ENCODE assay signal across 1 cellular context in the genomic region with DNA sequence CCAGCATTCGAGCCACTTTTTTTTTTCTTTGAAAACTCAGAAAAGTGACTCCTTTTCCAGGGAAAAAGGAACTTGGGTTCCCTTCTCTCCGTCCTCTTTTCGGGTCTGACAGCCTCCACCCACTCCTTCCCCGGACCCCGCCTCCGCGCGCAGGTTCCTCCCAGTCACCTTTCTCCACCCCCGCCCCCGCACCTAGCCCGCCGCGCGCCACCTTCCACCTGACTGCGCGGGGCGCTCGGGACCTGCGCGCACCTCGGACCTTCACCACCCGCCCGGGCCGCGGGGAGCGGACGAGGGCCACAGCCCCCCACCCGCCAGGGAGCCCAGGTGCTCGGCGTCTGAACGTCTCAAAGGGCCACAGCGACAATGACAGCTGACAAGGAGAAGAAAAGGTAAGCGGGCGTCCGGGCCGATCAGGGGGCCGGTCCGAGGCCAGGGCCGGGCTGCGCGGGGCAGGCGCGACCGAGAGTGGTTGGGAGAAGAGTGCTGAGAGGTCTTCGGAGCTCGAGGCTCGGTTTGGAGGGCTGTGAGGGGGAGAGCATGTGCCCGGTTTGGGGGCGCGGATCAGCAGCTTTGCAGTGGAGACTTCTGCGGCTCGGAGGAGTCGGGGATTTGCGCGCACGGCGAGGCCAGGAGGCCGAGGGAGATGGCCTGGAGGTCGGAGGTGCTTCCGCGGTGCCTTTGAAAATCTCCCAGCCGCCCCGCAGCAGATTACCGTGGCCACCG.
TF ChIP-seq lines count a peak whose summit lies in the region.

No MANE protein-coding gene starts in this region.

TF ChIP-seq in HepG2, 621 proteins besides CTCF, POLR2A, EP300 and RAD21 (continued from another document and continues in another):
- TF ChIP-seq, protein P1, sequence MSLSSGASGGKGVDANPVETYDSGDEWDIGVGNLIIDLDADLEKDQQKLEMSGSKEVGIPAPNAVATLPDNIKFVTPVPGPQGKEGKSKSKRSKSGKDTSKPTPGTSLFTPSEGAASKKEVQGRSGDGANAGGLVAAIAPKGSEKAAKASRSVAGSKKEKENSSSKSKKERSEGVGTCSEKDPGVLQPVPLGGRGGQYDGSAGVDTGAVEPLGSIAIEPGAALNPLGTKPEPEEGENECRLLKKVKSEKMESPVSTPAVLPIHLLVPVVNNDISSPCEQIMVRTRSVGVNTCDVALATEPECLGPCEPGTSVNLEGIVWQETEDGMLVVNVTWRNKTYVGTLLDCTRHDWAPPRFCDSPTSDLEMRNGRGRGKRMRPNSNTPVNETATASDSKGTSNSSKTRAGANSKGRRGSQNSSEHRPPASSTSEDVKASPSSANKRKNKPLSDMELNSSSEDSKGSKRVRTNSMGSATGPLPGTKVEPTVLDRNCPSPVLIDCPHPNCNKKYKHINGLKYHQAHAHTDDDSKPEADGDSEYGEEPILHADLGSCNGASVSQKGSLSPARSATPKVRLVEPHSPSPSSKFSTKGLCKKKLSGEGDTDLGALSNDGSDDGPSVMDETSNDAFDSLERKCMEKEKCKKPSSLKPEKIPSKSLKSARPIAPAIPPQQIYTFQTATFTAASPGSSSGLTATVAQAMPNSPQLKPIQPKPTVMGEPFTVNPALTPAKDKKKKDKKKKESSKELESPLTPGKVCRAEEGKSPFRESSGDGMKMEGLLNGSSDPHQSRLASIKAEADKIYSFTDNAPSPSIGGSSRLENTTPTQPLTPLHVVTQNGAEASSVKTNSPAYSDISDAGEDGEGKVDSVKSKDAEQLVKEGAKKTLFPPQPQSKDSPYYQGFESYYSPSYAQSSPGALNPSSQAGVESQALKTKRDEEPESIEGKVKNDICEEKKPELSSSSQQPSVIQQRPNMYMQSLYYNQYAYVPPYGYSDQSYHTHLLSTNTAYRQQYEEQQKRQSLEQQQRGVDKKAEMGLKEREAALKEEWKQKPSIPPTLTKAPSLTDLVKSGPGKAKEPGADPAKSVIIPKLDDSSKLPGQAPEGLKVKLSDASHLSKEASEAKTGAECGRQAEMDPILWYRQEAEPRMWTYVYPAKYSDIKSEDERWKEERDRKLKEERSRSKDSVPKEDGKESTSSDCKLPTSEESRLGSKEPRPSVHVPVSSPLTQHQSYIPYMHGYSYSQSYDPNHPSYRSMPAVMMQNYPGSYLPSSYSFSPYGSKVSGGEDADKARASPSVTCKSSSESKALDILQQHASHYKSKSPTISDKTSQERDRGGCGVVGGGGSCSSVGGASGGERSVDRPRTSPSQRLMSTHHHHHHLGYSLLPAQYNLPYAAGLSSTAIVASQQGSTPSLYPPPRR (CRISPR knock-in tag; IDR thresholded peaks at IDR 0.05; ENCODE audit: borderline replicate concordance): no peak
- TF ChIP-seq, protein P2, sequence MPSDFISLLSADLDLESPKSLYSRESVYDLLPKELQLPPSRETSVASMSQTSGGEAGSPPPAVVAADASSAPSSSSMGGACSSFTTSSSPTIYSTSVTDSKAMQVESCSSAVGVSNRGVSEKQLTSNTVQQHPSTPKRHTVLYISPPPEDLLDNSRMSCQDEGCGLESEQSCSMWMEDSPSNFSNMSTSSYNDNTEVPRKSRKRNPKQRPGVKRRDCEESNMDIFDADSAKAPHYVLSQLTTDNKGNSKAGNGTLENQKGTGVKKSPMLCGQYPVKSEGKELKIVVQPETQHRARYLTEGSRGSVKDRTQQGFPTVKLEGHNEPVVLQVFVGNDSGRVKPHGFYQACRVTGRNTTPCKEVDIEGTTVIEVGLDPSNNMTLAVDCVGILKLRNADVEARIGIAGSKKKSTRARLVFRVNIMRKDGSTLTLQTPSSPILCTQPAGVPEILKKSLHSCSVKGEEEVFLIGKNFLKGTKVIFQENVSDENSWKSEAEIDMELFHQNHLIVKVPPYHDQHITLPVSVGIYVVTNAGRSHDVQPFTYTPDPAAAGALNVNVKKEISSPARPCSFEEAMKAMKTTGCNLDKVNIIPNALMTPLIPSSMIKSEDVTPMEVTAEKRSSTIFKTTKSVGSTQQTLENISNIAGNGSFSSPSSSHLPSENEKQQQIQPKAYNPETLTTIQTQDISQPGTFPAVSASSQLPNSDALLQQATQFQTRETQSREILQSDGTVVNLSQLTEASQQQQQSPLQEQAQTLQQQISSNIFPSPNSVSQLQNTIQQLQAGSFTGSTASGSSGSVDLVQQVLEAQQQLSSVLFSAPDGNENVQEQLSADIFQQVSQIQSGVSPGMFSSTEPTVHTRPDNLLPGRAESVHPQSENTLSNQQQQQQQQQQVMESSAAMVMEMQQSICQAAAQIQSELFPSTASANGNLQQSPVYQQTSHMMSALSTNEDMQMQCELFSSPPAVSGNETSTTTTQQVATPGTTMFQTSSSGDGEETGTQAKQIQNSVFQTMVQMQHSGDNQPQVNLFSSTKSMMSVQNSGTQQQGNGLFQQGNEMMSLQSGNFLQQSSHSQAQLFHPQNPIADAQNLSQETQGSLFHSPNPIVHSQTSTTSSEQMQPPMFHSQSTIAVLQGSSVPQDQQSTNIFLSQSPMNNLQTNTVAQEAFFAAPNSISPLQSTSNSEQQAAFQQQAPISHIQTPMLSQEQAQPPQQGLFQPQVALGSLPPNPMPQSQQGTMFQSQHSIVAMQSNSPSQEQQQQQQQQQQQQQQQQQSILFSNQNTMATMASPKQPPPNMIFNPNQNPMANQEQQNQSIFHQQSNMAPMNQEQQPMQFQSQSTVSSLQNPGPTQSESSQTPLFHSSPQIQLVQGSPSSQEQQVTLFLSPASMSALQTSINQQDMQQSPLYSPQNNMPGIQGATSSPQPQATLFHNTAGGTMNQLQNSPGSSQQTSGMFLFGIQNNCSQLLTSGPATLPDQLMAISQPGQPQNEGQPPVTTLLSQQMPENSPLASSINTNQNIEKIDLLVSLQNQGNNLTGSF (CRISPR knock-in tag; IDR thresholded peaks at IDR 0.05): no peak
- TF ChIP-seq ZSCAN22 (CRISPR knock-in tag; IDR thresholded peaks at IDR 0.05) (peak; percentile 53; the same call in 1 of the 2 replicates), ZNF121 (CRISPR knock-in tag; IDR thresholded peaks at IDR 0.05) (peak; percentile 72), FOXA3 (CRISPR knock-in tag; IDR thresholded peaks at IDR 0.05) (peak; percentile 11; the same call in 1 of the 2 replicates), TRIM24 (CRISPR knock-in tag; IDR thresholded peaks at IDR 0.05) (no peak), ZNF225 (CRISPR knock-in tag; IDR thresholded peaks at IDR 0.05) (0 out of 2 replicates have a peak, but pooled peaks have one; percentile 24), ZNF747 (CRISPR knock-in tag; IDR thresholded peaks at IDR 0.05; ENCODE audit: borderline replicate concordance) (peak; percentile 79; the same call in 1 of the 2 replicates), ZNF205 (CRISPR knock-in tag; IDR thresholded peaks at IDR 0.05) (no peak), TOE1 (CRISPR knock-in tag; IDR thresholded peaks at IDR 0.05) (peak; percentile 60; the same call in 1 of the 2 replicates), ZNF354B (CRISPR knock-in tag; IDR thresholded peaks at IDR 0.05) (no peak), ATF7-NPFF (CRISPR knock-in tag; IDR thresholded peaks at IDR 0.05; ENCODE audit: low read depth) (peak; percentile 80), ZNF572 (CRISPR knock-in tag; IDR thresholded peaks at IDR 0.05) (no peak; the same call in 1 of the 2 replicates), ZNF3 (CRISPR knock-in tag; IDR thresholded peaks at IDR 0.05) (no peak), ZNF619 (CRISPR knock-in tag; IDR thresholded peaks at IDR 0.05) (peak; percentile 92; the same call in 1 of the 2 replicates), ZNF232 (CRISPR knock-in tag; IDR thresholded peaks at IDR 0.05; ENCODE audit: borderline replicate concordance) (no peak; the same call in 1 of the 2 replicates), ZNF383 (CRISPR knock-in tag; IDR thresholded peaks at IDR 0.05; ENCODE audit: borderline replicate concordance) (no peak), SKI (IDR thresholded peaks at IDR 0.05; ENCODE audit: partially characterized antibody) (peak; percentile 53), GFI1 (CRISPR knock-in tag; IDR thresholded peaks at IDR 0.05; ENCODE audit: borderline replicate concordance) (peak; percentile 37; the same call in 1 of the 2 replicates), U2AF2 (IDR thresholded peaks at IDR 0.05; ENCODE audit: low read depth, low read length) (no peak), ZKSCAN8 (CRISPR knock-in tag; IDR thresholded peaks at IDR 0.05; ENCODE audit: borderline replicate concordance) (0 out of 2 replicates have a peak, but pooled peaks have one; percentile 47), CC2D1A (CRISPR knock-in tag; IDR thresholded peaks at IDR 0.05) (no peak; the same call in 1 of the 2 replicates), ZNF143 (CRISPR knock-in tag; IDR thresholded peaks at IDR 0.05) (peak; percentile 35; the same call in 1 of the 2 replicates), KAT8 (CRISPR knock-in tag; IDR thresholded peaks at IDR 0.05) (no peak; the same call in 1 of the 2 replicates), KDM5B (CRISPR knock-in tag; IDR thresholded peaks at IDR 0.05; ENCODE audit: borderline replicate concordance) (no peak; the same call in 1 of the 2 replicates), ZSCAN20 (CRISPR knock-in tag; IDR thresholded peaks at IDR 0.05; ENCODE audit: borderline replicate concordance) (no peak; the same call in 1 of the 2 replicates)
- TF ChIP-seq, protein P3, sequence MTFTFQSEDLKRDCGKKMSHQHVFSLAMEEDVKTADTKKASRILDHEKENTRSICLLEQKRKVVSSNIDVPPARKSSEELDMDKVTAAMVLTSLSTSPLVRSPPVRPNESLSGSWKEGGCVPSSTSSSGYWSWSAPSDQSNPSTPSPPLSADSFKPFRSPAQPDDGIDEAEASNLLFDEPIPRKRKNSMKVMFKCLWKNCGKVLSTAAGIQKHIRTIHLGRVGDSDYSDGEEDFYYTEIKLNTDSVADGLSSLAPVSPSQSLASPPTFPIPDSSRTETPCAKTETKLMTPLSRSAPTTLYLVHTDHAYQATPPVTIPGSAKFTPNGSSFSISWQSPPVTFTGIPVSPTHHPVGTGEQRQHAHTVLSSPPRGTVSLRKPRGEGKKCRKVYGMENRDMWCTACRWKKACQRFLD (CRISPR knock-in tag; IDR thresholded peaks at IDR 0.05; ENCODE audit: borderline replicate concordance): no peak; the same call in 1 of the 2 replicates
- TF ChIP-seq, protein P4, sequence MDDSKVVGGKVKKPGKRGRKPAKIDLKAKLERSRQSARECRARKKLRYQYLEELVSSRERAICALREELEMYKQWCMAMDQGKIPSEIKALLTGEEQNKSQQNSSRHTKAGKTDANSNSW (CRISPR knock-in tag; IDR thresholded peaks at IDR 0.05; ENCODE audit: borderline replicate concordance): 0 out of 2 replicates have a peak, but pooled peaks have one; percentile 28
- TF ChIP-seq, protein P5, sequence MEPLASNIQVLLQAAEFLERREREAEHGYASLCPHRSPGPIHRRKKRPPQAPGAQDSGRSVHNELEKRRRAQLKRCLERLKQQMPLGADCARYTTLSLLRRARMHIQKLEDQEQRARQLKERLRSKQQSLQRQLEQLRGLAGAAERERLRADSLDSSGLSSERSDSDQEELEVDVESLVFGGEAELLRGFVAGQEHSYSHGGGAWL (CRISPR knock-in tag; IDR thresholded peaks at IDR 0.05): peak; percentile 74; the same call in 1 of the 2 replicates
- TF ChIP-seq, protein P6, sequence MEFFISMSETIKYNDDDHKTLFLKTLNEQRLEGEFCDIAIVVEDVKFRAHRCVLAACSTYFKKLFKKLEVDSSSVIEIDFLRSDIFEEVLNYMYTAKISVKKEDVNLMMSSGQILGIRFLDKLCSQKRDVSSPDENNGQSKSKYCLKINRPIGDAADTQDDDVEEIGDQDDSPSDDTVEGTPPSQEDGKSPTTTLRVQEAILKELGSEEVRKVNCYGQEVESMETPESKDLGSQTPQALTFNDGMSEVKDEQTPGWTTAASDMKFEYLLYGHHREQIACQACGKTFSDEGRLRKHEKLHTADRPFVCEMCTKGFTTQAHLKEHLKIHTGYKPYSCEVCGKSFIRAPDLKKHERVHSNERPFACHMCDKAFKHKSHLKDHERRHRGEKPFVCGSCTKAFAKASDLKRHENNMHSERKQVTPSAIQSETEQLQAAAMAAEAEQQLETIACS (CRISPR knock-in tag; IDR thresholded peaks at IDR 0.05): peak; percentile 66; the same call in 1 of the 2 replicates
- TF ChIP-seq, protein P7, sequence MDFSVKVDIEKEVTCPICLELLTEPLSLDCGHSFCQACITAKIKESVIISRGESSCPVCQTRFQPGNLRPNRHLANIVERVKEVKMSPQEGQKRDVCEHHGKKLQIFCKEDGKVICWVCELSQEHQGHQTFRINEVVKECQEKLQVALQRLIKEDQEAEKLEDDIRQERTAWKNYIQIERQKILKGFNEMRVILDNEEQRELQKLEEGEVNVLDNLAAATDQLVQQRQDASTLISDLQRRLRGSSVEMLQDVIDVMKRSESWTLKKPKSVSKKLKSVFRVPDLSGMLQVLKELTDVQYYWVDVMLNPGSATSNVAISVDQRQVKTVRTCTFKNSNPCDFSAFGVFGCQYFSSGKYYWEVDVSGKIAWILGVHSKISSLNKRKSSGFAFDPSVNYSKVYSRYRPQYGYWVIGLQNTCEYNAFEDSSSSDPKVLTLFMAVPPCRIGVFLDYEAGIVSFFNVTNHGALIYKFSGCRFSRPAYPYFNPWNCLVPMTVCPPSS (IDR thresholded peaks at IDR 0.05): no peak
- TF ChIP-seq, protein P8, sequence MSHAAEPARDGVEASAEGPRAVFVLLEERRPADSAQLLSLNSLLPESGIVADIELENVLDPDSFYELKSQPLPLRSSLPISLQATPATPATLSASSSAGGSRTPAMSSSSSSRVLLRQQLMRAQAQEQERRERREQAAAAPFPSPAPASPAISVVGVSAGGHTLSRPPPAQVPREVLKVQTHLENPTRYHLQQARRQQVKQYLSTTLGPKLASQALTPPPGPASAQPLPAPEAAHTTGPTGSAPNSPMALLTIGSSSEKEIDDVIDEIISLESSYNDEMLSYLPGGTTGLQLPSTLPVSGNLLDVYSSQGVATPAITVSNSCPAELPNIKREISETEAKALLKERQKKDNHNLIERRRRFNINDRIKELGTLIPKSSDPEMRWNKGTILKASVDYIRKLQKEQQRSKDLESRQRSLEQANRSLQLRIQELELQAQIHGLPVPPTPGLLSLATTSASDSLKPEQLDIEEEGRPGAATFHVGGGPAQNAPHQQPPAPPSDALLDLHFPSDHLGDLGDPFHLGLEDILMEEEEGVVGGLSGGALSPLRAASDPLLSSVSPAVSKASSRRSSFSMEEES (CRISPR knock-in tag; IDR thresholded peaks at IDR 0.05): 0 out of 2 replicates have a peak, but pooled peaks have one; percentile 17
- TF ChIP-seq, protein P9, sequence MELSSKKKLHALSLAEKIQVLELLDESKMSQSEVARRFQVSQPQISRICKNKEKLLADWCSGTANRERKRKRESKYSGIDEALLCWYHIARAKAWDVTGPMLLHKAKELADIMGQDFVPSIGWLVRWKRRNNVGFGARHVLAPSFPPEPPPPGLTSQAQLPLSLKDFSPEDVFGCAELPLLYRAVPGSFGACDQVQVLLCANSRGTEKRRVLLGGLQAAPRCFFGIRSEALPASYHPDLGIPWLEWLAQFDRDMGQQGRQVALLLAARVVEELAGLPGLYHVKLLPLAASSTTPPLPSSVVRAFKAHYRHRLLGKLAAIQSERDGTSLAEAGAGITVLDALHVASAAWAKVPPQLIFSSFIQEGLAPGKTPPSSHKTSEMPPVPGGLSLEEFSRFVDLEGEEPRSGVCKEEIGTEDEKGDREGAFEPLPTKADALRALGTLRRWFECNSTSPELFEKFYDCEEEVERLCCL (CRISPR knock-in tag; IDR thresholded peaks at IDR 0.05; ENCODE audit: borderline replicate concordance): no peak
- TF ChIP-seq, protein P10, sequence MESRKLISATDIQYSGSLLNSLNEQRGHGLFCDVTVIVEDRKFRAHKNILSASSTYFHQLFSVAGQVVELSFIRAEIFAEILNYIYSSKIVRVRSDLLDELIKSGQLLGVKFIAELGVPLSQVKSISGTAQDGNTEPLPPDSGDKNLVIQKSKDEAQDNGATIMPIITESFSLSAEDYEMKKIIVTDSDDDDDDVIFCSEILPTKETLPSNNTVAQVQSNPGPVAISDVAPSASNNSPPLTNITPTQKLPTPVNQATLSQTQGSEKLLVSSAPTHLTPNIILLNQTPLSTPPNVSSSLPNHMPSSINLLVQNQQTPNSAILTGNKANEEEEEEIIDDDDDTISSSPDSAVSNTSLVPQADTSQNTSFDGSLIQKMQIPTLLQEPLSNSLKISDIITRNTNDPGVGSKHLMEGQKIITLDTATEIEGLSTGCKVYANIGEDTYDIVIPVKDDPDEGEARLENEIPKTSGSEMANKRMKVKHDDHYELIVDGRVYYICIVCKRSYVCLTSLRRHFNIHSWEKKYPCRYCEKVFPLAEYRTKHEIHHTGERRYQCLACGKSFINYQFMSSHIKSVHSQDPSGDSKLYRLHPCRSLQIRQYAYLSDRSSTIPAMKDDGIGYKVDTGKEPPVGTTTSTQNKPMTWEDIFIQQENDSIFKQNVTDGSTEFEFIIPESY (CRISPR knock-in tag; IDR thresholded peaks at IDR 0.05): no peak
